ENCODE assay signal across 19 cellular contexts in the genomic region with DNA sequence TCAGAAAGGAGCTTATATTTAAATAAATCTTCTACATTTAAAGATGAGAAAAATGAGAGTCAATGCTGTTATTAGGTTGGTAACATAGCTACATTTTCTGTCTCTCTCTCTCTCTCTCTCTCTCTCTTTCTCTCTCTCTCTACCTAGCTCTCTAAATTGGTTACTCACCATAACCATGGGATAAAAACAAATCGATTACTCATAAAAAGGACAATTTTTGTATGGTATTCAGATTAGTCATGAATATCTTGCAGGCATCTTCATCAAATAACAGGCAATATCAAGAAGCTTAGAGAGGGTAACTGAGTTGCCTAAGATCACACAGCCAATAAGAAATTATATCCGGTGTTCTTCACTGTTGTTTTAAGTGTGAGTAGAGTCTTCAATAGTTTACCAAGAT.
DNase-seq lines count a peak whose midpoint lies in the region; ATAC-seq and TF ChIP-seq lines count a peak whose summit lies in the region.
"Had no signal": no experiment of that assay in that cellular context is flagged by ENCODE, and none has a peak within 500 bp of the region (broad histone marks: within the 10 kb centered on the region; RNA-seq: fewer than 3 reads in every experiment).

No MANE protein-coding gene starts in this region.

- TF ChIP-seq CTCF in epithelial cell of esophagus (IDR thresholded peaks at IDR 0.05; ENCODE audit: insufficient read depth, low read depth, low read length, missing control alignments): no peak

- peak; percentile 16 for DNase-seq in EH (ENCODE audit: low read depth)
- DNase-seq in HCEC 1CT: peak; percentile 64
- DNase-seq in epithelial cell of esophagus (ENCODE audit: low read depth): peak; percentile 56
- DNase-seq in kidney tubule cell (ENCODE audit: low spot score): peak; percentile 53
- DNase-seq: CD4-positive, alpha-beta T cell; COR-L47; DMS79; KG1; NCI-H1105; NCI-H2029 treated with DMSO at 0.1 percent for 48 hours; NCI-H226; NCI-H510A treated with DMSO at 0.1 percent for 48 hours; NCI-H748 treated with DMSO at 0.1 percent for 48 hours; T-helper 1 cell had no signal

- ATAC-seq in HG03521 (IDR thresholded peaks at IDR 0.05; ENCODE audit: unreplicated experiment): no peak
- ATAC-seq in GM18870 (IDR thresholded peaks at IDR 0.05; ENCODE audit: unreplicated experiment): no peak
- no peak for ATAC-seq in HG03175 (IDR thresholded peaks at IDR 0.05; ENCODE audit: unreplicated experiment)
- ATAC-seq: A549 had no signal

- H3K4me3 ChIP-seq in epithelial cell of esophagus (ENCODE audit: low read length): no peak overlapping the region
- H3K4me3 ChIP-seq: A549, BLaER1 had no signal
